20 cellular contexts compared by ENCODE assay signal in the genomic region with DNA sequence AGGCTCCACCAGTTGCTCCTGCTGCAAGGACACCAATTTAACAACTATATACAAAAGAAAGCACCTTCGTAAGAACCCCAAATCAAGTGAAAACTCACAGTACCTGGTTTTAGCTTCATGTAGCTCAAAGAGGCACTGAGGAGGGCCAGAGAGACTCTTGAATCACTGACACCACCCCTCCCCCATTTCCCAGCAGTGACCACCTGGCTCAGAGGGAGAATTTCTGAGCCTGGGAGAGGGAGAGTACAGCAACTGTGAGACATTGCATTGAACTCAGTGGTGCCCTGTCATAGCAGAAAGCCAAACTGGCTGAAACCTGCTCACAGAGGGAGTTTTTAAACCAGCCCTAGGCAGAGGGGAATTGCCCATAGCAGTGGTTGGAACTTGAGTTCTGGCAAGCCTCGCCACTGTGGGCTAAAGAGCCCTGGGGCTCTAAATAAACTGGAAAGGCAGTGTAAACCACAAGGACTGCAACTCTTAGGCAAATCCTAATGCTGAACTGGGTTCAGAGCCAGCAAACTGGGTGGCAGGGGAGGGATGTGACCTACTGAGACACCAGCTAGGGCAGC.
"Had no signal": no experiment of that assay in that cellular context is flagged by ENCODE, and none has a peak within 500 bp of the region (broad histone marks: within the 10 kb centered on the region; RNA-seq: fewer than 3 reads in every experiment).

No MANE protein-coding gene starts in this region.

- H3K4me1 ChIP-seq: body of pancreas, colonic mucosa, esophagus squamous epithelium, stomach, testis, upper lobe of right lung had no signal

- ATAC-seq: activated CD4-positive, alpha-beta T cell treated with anti-CD3 and anti-CD28 coated beads for 36 hours; activated CD8-positive, alpha-beta T cell treated with anti-CD3 and anti-CD28 coated beads for 36 hours; activated T-cell treated with anti-CD3 and anti-CD28 coated beads, Interleukin-2, amount 50 U/mL, for 72 hours; body of pancreas; upper lobe of right lung had no signal

- H3K4me3 ChIP-seq: body of pancreas, colonic mucosa, esophagus squamous epithelium, lung, ovary, stomach, testis, upper lobe of right lung had no signal

- H3K27ac Mint-ChIP-seq: activated CD4-positive, alpha-beta T cell treated with anti-CD3 and anti-CD28 coated beads for 36 hours; activated CD8-positive, alpha-beta T cell treated with anti-CD3 and anti-CD28 coated beads for 36 hours; activated naive CD8-positive, alpha-beta T cell; activated T-cell treated with anti-CD3 and anti-CD28 coated beads, Interleukin-2, amount 50 U/mL, for 72 hours; immature natural killer cell had no signal

- H3K27me3 Mint-ChIP-seq: activated CD4-positive, alpha-beta T cell treated with anti-CD3 and anti-CD28 coated beads for 36 hours; activated CD8-positive, alpha-beta T cell treated with anti-CD3 and anti-CD28 coated beads for 36 hours; activated naive CD8-positive, alpha-beta T cell had no signal

- H3K4me3 Mint-ChIP-seq: activated CD4-positive, alpha-beta T cell treated with anti-CD3 and anti-CD28 coated beads for 36 hours; activated CD8-positive, alpha-beta T cell treated with anti-CD3 and anti-CD28 coated beads for 36 hours; activated naive CD8-positive, alpha-beta T cell; activated T-cell treated with anti-CD3 and anti-CD28 coated beads, Interleukin-2, amount 50 U/mL, for 72 hours; immature natural killer cell had no signal

- H3K36me3 ChIP-seq: colonic mucosa, esophagus squamous epithelium, ovary, stomach, upper lobe of right lung, WERI-Rb-1 had no signal

- H3K36me3 Mint-ChIP-seq: activated naive CD8-positive, alpha-beta T cell had no signal

- DNase-seq: activated CD4-positive, alpha-beta T cell treated with anti-CD3 and anti-CD28 coated beads for 36 hours; activated CD8-positive, alpha-beta T cell treated with anti-CD3 and anti-CD28 coated beads for 36 hours; activated gamma-delta T cell; activated T-cell treated with anti-CD3 and anti-CD28 coated beads, Interleukin-2, amount 50 U/mL, for 72 hours; amniotic stem cell; body of pancreas; central memory CD4-positive, alpha-beta T cell; colonic mucosa; esophagus squamous epithelium; hippocampal formation; immature natural killer cell; ovary; stimulated activated CD4-positive, alpha-beta T cell treated with anti-CD3 and anti-CD28 coated beads, Interleukin-12 subunit alpha, Interleukin-12 subunit beta, amount 100 ng/mL, for 4 hours; stimulated activated CD4-positive, alpha-beta T cell treated with anti-CD3 and anti-CD28 coated beads, Interleukin-2, amount 100 ng/mL, for 24 hours; stomach; testis; upper lobe of right lung; WERI-Rb-1 had no signal

- H3K4me1 Mint-ChIP-seq: activated CD4-positive, alpha-beta T cell treated with anti-CD3 and anti-CD28 coated beads for 36 hours; immature natural killer cell had no signal

- H3K27ac ChIP-seq: body of pancreas, colonic mucosa, esophagus squamous epithelium, ovary, stomach, testis, upper lobe of right lung, WERI-Rb-1 had no signal

- H3K27me3 ChIP-seq: body of pancreas, colonic mucosa, esophagus squamous epithelium, ovary, stomach, testis, upper lobe of right lung had no signal
